Comparison of ENCODE assay signal across 8 cellular contexts in the genomic region with DNA sequence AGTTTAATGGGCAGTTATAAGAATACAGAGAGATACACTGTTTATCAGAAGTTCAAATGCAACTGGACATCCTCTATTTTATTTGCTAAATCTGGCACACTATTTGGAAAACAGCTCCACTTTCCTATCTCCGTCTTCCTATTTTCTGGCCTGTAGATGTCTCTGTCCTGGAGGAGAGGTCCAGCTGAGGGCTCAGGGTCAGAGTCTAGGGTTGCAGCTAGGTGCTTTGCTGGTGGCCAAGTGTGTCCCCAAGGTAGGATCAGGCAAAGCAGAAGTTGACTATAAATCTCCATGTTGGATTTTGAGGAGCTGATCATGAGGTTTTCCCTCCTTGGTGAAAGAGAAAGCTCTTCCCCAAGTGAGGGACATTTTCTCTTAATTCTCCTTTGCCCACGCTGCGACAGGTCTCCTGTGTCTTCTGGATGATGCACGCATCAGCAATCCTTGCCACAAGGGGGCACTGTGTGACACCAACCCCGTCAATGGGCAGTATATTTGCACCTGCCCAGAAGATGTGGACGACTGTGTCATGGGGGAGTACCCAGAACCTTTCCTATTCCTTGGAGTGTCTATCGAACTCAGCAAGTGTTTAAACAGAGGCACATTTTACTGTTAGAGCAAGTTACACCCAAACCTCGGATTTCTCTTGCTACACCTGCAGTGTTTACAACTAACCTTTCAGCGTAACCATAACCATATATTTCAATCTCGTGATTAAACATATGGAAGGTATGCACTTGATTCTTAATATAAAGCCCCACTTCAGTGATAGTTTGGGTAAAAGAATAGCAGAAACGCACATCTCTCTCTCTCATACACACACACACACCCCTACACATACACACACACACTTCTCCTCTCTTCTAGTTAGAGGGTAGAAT. TPM values are rescaled to one million over a fixed set of nuclear protein-coding genes. Genes with fewer than 3 reads are reported as not detected.
DNase-seq lines count a peak whose midpoint lies in the region; ATAC-seq, FAIRE-seq and TF ChIP-seq lines count a peak whose summit lies in the region.

No MANE protein-coding gene starts in this region.

- POLR2A ChIA-PET in A549 (lab: Yijun Ruan, JAX), result no interaction called here

- peaks cover 16% of the 10 kb centered on the region for H3K36me3 Mint-ChIP-seq in activated CD8-positive, alpha-beta memory T cell treated with anti-CD3 and anti-CD28 coated beads, Interleukin-2, amount 10 ng/mL, durations not matched to agents 7 days and 5 days

- H3K36me3 ChIP-seq in esophagus muscularis mucosa, result no peaks in the 10 kb centered on the region

- H3K4me2 ChIP-seq in A549, result no peak overlapping the region

- no peaks in the 10 kb centered on the region for H3K27me3 ChIP-seq in esophagus muscularis mucosa

- no peaks in the 10 kb centered on the region for H3K4me1 ChIP-seq in A549
- peaks cover 0 to 6% (median 0%) of the 10 kb centered on the region in 4 donors for H3K4me1 ChIP-seq in esophagus muscularis mucosa

- ATAC-seq in A549 (peak; percentile 81 to 85), omental fat pad (ENCODE audit: low FRiP score) (no peak), HG03135 (IDR thresholded peaks at IDR 0.05; ENCODE audit: unreplicated experiment) (no peak), GM21717 (IDR thresholded peaks at IDR 0.05; ENCODE audit: unreplicated experiment) (no peak)
- peak; percentile 80 for ATAC-seq in activated CD8-positive, alpha-beta memory T cell treated with anti-CD3 and anti-CD28 coated beads, Interleukin-2, amount 10 ng/mL, durations not matched to agents 7 days and 5 days

- H3K4me1 Mint-ChIP-seq in activated CD8-positive, alpha-beta memory T cell treated with anti-CD3 and anti-CD28 coated beads, Interleukin-2, amount 10 ng/mL, durations not matched to agents 7 days and 5 days, result peaks cover 5% of the 10 kb centered on the region

- TF ChIP-seq CTCF in A549 (IDR thresholded peaks at IDR 0.05) (peak; percentile 57), GM12874 (IDR thresholded peaks at IDR 0.05; ENCODE audit: insufficient read depth, low read depth, low read length) (peak; percentile 76), esophagus muscularis mucosa (IDR thresholded peaks at IDR 0.05) (peak; percentile 44 to 74 (median 51)), omental fat pad (IDR thresholded peaks at IDR 0.05) (no peak)

- 22% methylated on average over 11 of the region's 11 CpGs for WGBS in A549 (ENCODE audit: missing lambda C conversion rate)
- WGBS in esophagus muscularis mucosa, result 60% methylated on average over 11 of the region's 11 CpGs

- FAIRE-seq in A549 (lab: Jason Lieb, UNC), result no peak

- H3K4me3 ChIP-seq in A549, result no peak overlapping the region
- H3K4me3 ChIP-seq in esophagus muscularis mucosa, result no peak overlapping the region

- CTCF ChIA-PET in A549 (lab: Yijun Ruan, JAX), result interaction anchor here (0.7 to 1.7 kb wide), 7 partner anchors 8 to 290 kb away, joined by 3 to 8 read pairs (median 4); partner anchors contain the start of gene SEC22B
- CTCF ChIA-PET in activated CD8-positive, alpha-beta memory T cell treated with anti-CD3 and anti-CD28 coated beads, Interleukin-2, amount 10 ng/mL, durations not matched to agents 7 days and 5 days (lab: Charles Lee), result interaction anchor here (0.7 to 2.8 kb wide), 11 partner anchors 9 to 82 kb away, joined by 3 to 13 read pairs (median 5); no protein-coding TSS in a partner anchor

- intact Hi-C loops in esophagus muscularis mucosa (cut with DNase I), result no loop called here

- DNase-seq in A549 (ENCODE audit: low read depth in 1 of 2, low spot score in 1 of 2) (peak; percentile 18 to 40), NCI-H774 (lab: John Stamatoyannopoulos, UW) (peak; percentile 10), esophagus muscularis mucosa (ENCODE audit: extremely low spot score) (peak; percentile 90), omental fat pad (ENCODE audit: low spot score) (peak; percentile 63)
- DNase-seq in activated CD8-positive, alpha-beta memory T cell treated with anti-CD3 and anti-CD28 coated beads, Interleukin-2, amount 10 ng/mL, durations not matched to agents 7 days and 5 days, result peak; percentile 75

- H3K9me3 ChIP-seq in A549 (no peaks in the 10 kb centered on the region), esophagus muscularis mucosa (peaks cover 0 to 3% (median 0%) of the 10 kb centered on the region in 4 donors)

- peak; percentile 47 to 59 for TF ChIP-seq RAD21 in A549 (conservative IDR thresholded peaks at IDR 0.05 in 1 of 2, IDR thresholded peaks at IDR 0.05 in 1 of 2)

- H3K4me3 Mint-ChIP-seq in activated CD8-positive, alpha-beta memory T cell treated with anti-CD3 and anti-CD28 coated beads, Interleukin-2, amount 10 ng/mL, durations not matched to agents 7 days and 5 days, result no peak overlapping the region

- TF ChIP-seq EP300 in A549 (IDR thresholded peaks at IDR 0.05), result no peak
- no peak for TF ChIP-seq EP300 in esophagus muscularis mucosa (IDR thresholded peaks at IDR 0.05)

- H3K9me3 Mint-ChIP-seq in activated CD8-positive, alpha-beta memory T cell treated with anti-CD3 and anti-CD28 coated beads, Interleukin-2, amount 10 ng/mL, durations not matched to agents 7 days and 5 days (ENCODE audit: low read depth), result peaks cover 10% of the 10 kb centered on the region

- H3K27me3 Mint-ChIP-seq in activated CD8-positive, alpha-beta memory T cell treated with anti-CD3 and anti-CD28 coated beads, Interleukin-2, amount 10 ng/mL, durations not matched to agents 7 days and 5 days, result peaks cover 23% of the 10 kb centered on the region

- TF ChIP-seq POLR2A in A549 (IDR thresholded peaks at IDR 0.05; ENCODE audit: low read length), result no peak
- TF ChIP-seq POLR2A in esophagus muscularis mucosa (IDR thresholded peaks at IDR 0.05; ENCODE audit: low read depth), result no peak

- H3K27ac ChIP-seq in A549, result no peak overlapping the region
- no peak overlapping the region for H3K27ac ChIP-seq in esophagus muscularis mucosa (replicated peaks in 1 of 4)

- no peak overlapping the region for H3K27ac Mint-ChIP-seq in activated CD8-positive, alpha-beta memory T cell treated with anti-CD3 and anti-CD28 coated beads, Interleukin-2, amount 10 ng/mL, durations not matched to agents 7 days and 5 days

TF ChIP-seq in A549, 52 proteins besides CTCF, POLR2A, EP300 and RAD21:
- TF ChIP-seq HEYL (CRISPR knock-in tag; IDR thresholded peaks at IDR 0.05) (no peak), CBX8 (IDR thresholded peaks at IDR 0.05) (no peak), KDM5A (IDR thresholded peaks at IDR 0.05) (no peak), TFCP2L1 (CRISPR knock-in tag; IDR thresholded peaks at IDR 0.05) (no peak), ZNF302 (CRISPR knock-in tag; IDR thresholded peaks at IDR 0.05) (no peak), SMC3 (IDR thresholded peaks at IDR 0.05) (peak; percentile 45; the same call in 2 of the 3 replicates)

RNA-seq across cellular contexts. Expression of gene ADAM30, which starts 10.2 kb away (rescaled TPM):
- polyA plus RNA-seq in A549 (2011; rRNA removed), result not detected in 2 replicates
- polyA plus RNA-seq in A549 (2012; cell fraction: cytosol; rRNA removed), result not detected in 2 replicates
- polyA plus RNA-seq in A549 (2012; cell fraction: nucleus; rRNA removed), result not detected in 2 replicates
- polyA plus RNA-seq in A549 (2017; fragmentation: RNase III; extraction: RNeasy Plus Mini Kit Qiagen cat#74134 plus additional on column Dnase treatment), result not detected in 3 replicates
- not detected in 2 replicates for polyA minus RNA-seq in A549 (2011; rRNA and poly(A)+ RNA removed)
- total RNA-seq in activated CD8-positive, alpha-beta memory T cell treated with anti-CD3 and anti-CD28 coated beads, Interleukin-2, amount 10 ng/mL, durations not matched to agents 7 days and 5 days, result not detected
- not detected for total RNA-seq in esophagus muscularis mucosa
- total RNA-seq in omental fat pad, result not detected

Comparison
In these comparisons a context has a peak if more than half of its experiments do, and no peak if none do; other contexts are left out.
1. ATAC-seq: peak in A549 (2 of 2) and activated CD8-positive, alpha-beta memory T cell treated with anti-CD3 and anti-CD28 coated beads, Interleukin-2, amount 10 ng/mL, durations not matched to agents 7 days and 5 days (single experiment); none in omental fat pad (single experiment), HG03135 (single experiment) and GM21717 (single experiment).
2. DNase-seq: peak in every context shown above with its lines; median percentile 90 in esophagus muscularis mucosa; 75 in activated CD8-positive, alpha-beta memory T cell treated with anti-CD3 and anti-CD28 coated beads, Interleukin-2, amount 10 ng/mL, durations not matched to agents 7 days and 5 days; 63 in omental fat pad; 29 in A549; 10 in NCI-H774.
3. CTCF ChIP-seq: peak in A549 (single experiment), GM12874 (single experiment) and esophagus muscularis mucosa (3 of 3); none in omental fat pad (0 of 3).